2 cellular contexts compared by ENCODE assay signal in the genomic region with DNA sequence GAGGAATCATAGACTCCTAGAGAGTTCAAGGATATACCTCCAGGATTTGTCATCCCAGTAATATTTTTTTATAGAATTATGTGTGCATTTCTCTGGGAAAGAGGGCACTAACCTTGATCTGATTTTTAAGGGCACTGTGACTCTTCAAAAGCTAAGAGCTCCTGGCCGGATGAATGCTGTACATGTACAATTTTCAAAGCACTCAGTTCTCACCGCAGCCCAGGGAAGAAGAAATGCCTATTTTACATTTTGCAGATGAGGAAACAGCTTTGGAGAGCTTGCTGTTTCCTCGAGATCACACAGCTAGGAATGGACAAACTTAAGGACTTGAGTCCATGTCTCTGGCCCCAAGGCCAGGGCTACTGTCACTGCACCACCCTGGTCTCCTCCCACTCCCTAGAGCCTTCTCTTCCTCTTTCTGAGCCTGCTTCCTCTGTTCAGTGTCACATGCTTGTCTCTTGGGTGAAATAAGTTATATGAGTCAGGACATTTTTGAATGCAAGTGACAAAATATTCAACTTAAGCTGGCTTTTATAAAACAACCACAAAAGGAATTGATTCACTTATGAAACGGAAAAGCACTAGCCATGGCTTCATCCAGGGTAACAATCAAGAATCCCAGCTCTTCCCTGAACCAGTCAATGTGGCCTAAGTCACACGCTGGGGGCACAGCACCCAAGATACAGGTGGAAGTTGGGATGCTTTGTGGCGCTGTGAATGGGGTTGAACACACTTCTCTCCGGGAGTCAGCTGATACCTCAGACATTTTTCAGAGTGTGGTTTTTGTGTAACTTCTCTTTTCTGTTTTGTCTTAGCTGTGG.
TF ChIP-seq lines count a peak whose summit lies in the region.

No MANE protein-coding gene starts in this region.

TF ChIP-seq in liver, 16 proteins besides CTCF, POLR2A, EP300 and RAD21 (continued from another document):
- TF ChIP-seq, protein P1, sequence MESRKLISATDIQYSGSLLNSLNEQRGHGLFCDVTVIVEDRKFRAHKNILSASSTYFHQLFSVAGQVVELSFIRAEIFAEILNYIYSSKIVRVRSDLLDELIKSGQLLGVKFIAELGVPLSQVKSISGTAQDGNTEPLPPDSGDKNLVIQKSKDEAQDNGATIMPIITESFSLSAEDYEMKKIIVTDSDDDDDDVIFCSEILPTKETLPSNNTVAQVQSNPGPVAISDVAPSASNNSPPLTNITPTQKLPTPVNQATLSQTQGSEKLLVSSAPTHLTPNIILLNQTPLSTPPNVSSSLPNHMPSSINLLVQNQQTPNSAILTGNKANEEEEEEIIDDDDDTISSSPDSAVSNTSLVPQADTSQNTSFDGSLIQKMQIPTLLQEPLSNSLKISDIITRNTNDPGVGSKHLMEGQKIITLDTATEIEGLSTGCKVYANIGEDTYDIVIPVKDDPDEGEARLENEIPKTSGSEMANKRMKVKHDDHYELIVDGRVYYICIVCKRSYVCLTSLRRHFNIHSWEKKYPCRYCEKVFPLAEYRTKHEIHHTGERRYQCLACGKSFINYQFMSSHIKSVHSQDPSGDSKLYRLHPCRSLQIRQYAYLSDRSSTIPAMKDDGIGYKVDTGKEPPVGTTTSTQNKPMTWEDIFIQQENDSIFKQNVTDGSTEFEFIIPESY (IDR thresholded peaks at IDR 0.05) = no peak
- no peak for TF ChIP-seq GABPA (IDR thresholded peaks at IDR 0.05 in 1 of 2, conservative IDR thresholded peaks at IDR 0.05 in 1 of 2)
- TF ChIP-seq EGR1 (IDR thresholded peaks at IDR 0.05; ENCODE audit: low read depth in 2 of 2) = no peak
- TF ChIP-seq YY1 (IDR thresholded peaks at IDR 0.05) = no peak
- TF ChIP-seq, protein P2, sequence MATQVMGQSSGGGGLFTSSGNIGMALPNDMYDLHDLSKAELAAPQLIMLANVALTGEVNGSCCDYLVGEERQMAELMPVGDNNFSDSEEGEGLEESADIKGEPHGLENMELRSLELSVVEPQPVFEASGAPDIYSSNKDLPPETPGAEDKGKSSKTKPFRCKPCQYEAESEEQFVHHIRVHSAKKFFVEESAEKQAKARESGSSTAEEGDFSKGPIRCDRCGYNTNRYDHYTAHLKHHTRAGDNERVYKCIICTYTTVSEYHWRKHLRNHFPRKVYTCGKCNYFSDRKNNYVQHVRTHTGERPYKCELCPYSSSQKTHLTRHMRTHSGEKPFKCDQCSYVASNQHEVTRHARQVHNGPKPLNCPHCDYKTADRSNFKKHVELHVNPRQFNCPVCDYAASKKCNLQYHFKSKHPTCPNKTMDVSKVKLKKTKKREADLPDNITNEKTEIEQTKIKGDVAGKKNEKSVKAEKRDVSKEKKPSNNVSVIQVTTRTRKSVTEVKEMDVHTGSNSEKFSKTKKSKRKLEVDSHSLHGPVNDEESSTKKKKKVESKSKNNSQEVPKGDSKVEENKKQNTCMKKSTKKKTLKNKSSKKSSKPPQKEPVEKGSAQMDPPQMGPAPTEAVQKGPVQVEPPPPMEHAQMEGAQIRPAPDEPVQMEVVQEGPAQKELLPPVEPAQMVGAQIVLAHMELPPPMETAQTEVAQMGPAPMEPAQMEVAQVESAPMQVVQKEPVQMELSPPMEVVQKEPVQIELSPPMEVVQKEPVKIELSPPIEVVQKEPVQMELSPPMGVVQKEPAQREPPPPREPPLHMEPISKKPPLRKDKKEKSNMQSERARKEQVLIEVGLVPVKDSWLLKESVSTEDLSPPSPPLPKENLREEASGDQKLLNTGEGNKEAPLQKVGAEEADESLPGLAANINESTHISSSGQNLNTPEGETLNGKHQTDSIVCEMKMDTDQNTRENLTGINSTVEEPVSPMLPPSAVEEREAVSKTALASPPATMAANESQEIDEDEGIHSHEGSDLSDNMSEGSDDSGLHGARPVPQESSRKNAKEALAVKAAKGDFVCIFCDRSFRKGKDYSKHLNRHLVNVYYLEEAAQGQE (IDR thresholded peaks at IDR 0.05) = no peak
- TF ChIP-seq FOXA2 (IDR thresholded peaks at IDR 0.05) = no peak
- TF ChIP-seq, protein P3, sequence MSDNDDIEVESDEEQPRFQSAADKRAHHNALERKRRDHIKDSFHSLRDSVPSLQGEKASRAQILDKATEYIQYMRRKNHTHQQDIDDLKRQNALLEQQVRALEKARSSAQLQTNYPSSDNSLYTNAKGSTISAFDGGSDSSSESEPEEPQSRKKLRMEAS (IDR thresholded peaks at IDR 0.05) = no peak
- TF ChIP-seq, protein P4, sequence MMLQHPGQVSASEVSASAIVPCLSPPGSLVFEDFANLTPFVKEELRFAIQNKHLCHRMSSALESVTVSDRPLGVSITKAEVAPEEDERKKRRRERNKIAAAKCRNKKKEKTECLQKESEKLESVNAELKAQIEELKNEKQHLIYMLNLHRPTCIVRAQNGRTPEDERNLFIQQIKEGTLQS (IDR thresholded peaks at IDR 0.05) = no peak
- TF ChIP-seq FOXA1 (IDR thresholded peaks at IDR 0.05) = no peak

TF ChIP-seq in HepG2, 621 proteins besides CTCF, POLR2A, EP300 and RAD21 (continued from another document):
- TF ChIP-seq, protein P5, sequence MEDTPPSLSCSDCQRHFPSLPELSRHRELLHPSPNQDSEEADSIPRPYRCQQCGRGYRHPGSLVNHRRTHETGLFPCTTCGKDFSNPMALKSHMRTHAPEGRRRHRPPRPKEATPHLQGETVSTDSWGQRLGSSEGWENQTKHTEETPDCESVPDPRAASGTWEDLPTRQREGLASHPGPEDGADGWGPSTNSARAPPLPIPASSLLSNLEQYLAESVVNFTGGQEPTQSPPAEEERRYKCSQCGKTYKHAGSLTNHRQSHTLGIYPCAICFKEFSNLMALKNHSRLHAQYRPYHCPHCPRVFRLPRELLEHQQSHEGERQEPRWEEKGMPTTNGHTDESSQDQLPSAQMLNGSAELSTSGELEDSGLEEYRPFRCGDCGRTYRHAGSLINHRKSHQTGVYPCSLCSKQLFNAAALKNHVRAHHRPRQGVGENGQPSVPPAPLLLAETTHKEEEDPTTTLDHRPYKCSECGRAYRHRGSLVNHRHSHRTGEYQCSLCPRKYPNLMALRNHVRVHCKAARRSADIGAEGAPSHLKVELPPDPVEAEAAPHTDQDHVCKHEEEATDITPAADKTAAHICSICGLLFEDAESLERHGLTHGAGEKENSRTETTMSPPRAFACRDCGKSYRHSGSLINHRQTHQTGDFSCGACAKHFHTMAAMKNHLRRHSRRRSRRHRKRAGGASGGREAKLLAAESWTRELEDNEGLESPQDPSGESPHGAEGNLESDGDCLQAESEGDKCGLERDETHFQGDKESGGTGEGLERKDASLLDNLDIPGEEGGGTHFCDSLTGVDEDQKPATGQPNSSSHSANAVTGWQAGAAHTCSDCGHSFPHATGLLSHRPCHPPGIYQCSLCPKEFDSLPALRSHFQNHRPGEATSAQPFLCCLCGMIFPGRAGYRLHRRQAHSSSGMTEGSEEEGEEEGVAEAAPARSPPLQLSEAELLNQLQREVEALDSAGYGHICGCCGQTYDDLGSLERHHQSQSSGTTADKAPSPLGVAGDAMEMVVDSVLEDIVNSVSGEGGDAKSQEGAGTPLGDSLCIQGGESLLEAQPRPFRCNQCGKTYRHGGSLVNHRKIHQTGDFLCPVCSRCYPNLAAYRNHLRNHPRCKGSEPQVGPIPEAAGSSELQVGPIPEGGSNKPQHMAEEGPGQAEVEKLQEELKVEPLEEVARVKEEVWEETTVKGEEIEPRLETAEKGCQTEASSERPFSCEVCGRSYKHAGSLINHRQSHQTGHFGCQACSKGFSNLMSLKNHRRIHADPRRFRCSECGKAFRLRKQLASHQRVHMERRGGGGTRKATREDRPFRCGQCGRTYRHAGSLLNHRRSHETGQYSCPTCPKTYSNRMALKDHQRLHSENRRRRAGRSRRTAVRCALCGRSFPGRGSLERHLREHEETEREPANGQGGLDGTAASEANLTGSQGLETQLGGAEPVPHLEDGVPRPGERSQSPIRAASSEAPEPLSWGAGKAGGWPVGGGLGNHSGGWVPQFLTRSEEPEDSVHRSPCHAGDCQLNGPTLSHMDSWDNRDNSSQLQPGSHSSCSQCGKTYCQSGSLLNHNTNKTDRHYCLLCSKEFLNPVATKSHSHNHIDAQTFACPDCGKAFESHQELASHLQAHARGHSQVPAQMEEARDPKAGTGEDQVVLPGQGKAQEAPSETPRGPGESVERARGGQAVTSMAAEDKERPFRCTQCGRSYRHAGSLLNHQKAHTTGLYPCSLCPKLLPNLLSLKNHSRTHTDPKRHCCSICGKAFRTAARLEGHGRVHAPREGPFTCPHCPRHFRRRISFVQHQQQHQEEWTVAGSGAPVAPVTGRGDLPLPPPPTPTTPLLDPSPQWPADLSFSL (CRISPR knock-in tag; IDR thresholded peaks at IDR 0.05) = no peak
- TF ChIP-seq SOX6 (IDR thresholded peaks at IDR 0.05) = no peak
- no peak for TF ChIP-seq SOX6 (CRISPR knock-in tag; IDR thresholded peaks at IDR 0.05)
- TF ChIP-seq, protein P6, sequence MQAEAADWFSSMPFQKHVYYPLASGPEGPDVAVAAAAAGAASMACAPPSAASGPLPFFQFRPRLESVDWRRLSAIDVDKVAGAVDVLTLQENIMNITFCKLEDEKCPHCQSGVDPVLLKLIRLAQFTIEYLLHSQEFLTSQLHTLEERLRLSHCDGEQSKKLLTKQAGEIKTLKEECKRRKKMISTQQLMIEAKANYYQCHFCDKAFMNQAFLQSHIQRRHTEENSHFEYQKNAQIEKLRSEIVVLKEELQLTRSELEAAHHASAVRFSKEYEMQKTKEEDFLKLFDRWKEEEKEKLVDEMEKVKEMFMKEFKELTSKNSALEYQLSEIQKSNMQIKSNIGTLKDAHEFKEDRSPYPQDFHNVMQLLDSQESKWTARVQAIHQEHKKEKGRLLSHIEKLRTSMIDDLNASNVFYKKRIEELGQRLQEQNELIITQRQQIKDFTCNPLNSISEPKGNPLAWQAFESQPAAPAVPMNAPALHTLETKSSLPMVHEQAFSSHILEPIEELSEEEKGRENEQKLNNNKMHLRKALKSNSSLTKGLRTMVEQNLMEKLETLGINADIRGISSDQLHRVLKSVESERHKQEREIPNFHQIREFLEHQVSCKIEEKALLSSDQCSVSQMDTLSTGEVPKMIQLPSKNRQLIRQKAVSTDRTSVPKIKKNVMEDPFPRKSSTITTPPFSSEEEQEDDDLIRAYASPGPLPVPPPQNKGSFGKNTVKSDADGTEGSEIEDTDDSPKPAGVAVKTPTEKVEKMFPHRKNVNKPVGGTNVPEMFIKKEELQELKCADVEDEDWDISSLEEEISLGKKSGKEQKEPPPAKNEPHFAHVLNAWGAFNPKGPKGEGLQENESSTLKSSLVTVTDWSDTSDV (CRISPR knock-in tag; IDR thresholded peaks at IDR 0.05) = no peak
- TF ChIP-seq ATF1 (CRISPR knock-in tag; IDR thresholded peaks at IDR 0.05) = no peak
- TF ChIP-seq MIER2 (CRISPR knock-in tag; IDR thresholded peaks at IDR 0.05) = no peak
- no peak for TF ChIP-seq RFXAP (CRISPR knock-in tag; IDR thresholded peaks at IDR 0.05; ENCODE audit: borderline replicate concordance)
- no peak for TF ChIP-seq ZNF768 (CRISPR knock-in tag; IDR thresholded peaks at IDR 0.05)
- TF ChIP-seq, protein P7, sequence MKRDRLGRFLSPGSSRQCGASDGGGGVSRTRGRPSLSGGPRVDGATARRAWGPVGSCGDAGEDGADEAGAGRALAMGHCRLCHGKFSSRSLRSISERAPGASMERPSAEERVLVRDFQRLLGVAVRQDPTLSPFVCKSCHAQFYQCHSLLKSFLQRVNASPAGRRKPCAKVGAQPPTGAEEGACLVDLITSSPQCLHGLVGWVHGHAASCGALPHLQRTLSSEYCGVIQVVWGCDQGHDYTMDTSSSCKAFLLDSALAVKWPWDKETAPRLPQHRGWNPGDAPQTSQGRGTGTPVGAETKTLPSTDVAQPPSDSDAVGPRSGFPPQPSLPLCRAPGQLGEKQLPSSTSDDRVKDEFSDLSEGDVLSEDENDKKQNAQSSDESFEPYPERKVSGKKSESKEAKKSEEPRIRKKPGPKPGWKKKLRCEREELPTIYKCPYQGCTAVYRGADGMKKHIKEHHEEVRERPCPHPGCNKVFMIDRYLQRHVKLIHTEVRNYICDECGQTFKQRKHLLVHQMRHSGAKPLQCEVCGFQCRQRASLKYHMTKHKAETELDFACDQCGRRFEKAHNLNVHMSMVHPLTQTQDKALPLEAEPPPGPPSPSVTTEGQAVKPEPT (CRISPR knock-in tag; IDR thresholded peaks at IDR 0.05; ENCODE audit: low read depth) = no peak
- no peak for TF ChIP-seq NFIB (CRISPR knock-in tag; IDR thresholded peaks at IDR 0.05; ENCODE audit: borderline replicate concordance)
- TF ChIP-seq CBX2 (IDR thresholded peaks at IDR 0.05; ENCODE audit: low read depth, low read length) = no peak
- no peak for TF ChIP-seq CBX2 (CRISPR knock-in tag; IDR thresholded peaks at IDR 0.05; ENCODE audit: low read depth)
- TF ChIP-seq, protein P8, sequence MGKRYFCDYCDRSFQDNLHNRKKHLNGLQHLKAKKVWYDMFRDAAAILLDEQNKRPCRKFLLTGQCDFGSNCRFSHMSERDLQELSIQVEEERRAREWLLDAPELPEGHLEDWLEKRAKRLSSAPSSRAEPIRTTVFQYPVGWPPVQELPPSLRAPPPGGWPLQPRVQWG (CRISPR knock-in tag; IDR thresholded peaks at IDR 0.05; ENCODE audit: borderline replicate concordance, low read depth) = no peak
- no peak for TF ChIP-seq WIZ (CRISPR knock-in tag; IDR thresholded peaks at IDR 0.05)
- no peak for TF ChIP-seq SMARCE1 (IDR thresholded peaks at IDR 0.05; ENCODE audit: borderline replicate concordance)
- no peak for TF ChIP-seq GPN1 (CRISPR knock-in tag; IDR thresholded peaks at IDR 0.05; ENCODE audit: borderline replicate concordance)
- no peak for TF ChIP-seq PRMT3 (CRISPR knock-in tag; IDR thresholded peaks at IDR 0.05; ENCODE audit: borderline replicate concordance, low read depth)
- no peak for TF ChIP-seq SP1 (IDR thresholded peaks at IDR 0.05)
- TF ChIP-seq SP1 (CRISPR knock-in tag; IDR thresholded peaks at IDR 0.05) = no peak
- no peak for TF ChIP-seq ZNF143 (CRISPR knock-in tag; IDR thresholded peaks at IDR 0.05)
- no peak for TF ChIP-seq ZNF557 (CRISPR knock-in tag; IDR thresholded peaks at IDR 0.05)
